8 cellular contexts compared by ENCODE assay signal in genomic region chrX:107673933-107674479, GRCh38. TPM values are rescaled to one million over a fixed set of nuclear protein-coding genes. Genes with fewer than 3 reads are reported as not detected.
A peak's percentile ranks its signal among the peaks of the same experiment; 100 is the strongest.
DNase-seq lines count a peak whose midpoint lies in the region; ATAC-seq and TF ChIP-seq lines count a peak whose summit lies in the region.

No MANE protein-coding gene starts in this region.

- DNase-seq in activated gamma-delta T cell treated with Interleukin-2 at 50 U/mL for 16 hours (peak; percentile 92), left ventricle myocardium superior (peak; percentile 85), EL (no peak), GOT3 (lab: John Stamatoyannopoulos, UW) (no peak)
- DNase-seq in stimulated activated CD4-positive, alpha-beta T cell treated with anti-CD3 and anti-CD28 coated beads, Interleukin-2, amount 100 ng/mL, for 24 hours: peak; percentile 82 to 86

- intact Hi-C loops in left ventricle myocardium superior (cut with micrococcal nuclease): loop anchor here (5.0 kb wide), 1 partner anchor 43 kb away; no protein-coding TSS in a partner anchor

- peak; percentile 86 for ATAC-seq in GM18909 (IDR thresholded peaks at IDR 0.05; ENCODE audit: poor library complexity, unreplicated experiment)
- ATAC-seq in HG03060 (IDR thresholded peaks at IDR 0.05; ENCODE audit: low read depth, unreplicated experiment): peak; percentile 93
- ATAC-seq in left ventricle myocardium superior: peak; percentile 72

- TF ChIP-seq POLR2A in Raji (IDR thresholded peaks at IDR 0.05; ENCODE audit: insufficient read depth, low read depth, low read length): peak; percentile 36

RNA-seq across cellular contexts. Expression of gene PRPS1, which starts 45.7 kb away (rescaled TPM):
- total RNA-seq in left ventricle myocardium superior: 27.4 TPM

Comparison
In these comparisons a context has a peak if more than half of its experiments do, and no peak if none do; other contexts are left out.
1. DNase-seq: peak in activated gamma-delta T cell treated with Interleukin-2 at 50 U/mL for 16 hours (single experiment), left ventricle myocardium superior (single experiment) and stimulated activated CD4-positive, alpha-beta T cell treated with anti-CD3 and anti-CD28 coated beads, Interleukin-2, amount 100 ng/mL, for 24 hours (2 of 2); none in EL (single experiment) and GOT3 (single experiment).
2. Peak in every context shown above with its lines, with median percentiles within 50 percentile points of each other: ATAC-seq.